Comparison of ENCODE assay signal across 18 cellular contexts in genomic region chr20:25191689-25192088, GRCh38.
"Had no signal": no experiment of that assay in that cellular context is flagged by ENCODE, and none has a peak within 500 bp of the region (broad histone marks: within the 10 kb centered on the region; RNA-seq: fewer than 3 reads in every experiment).

No MANE protein-coding gene starts in this region.

- FAIRE-seq: endometrium had no signal

- H3K27me3 ChIP-seq: colonic mucosa, uterus had no signal

- H3K4me1 ChIP-seq: colonic mucosa, uterus had no signal

- ATAC-seq: activated CD8-positive, alpha-beta memory T cell treated with anti-CD3 and anti-CD28 coated beads, Interleukin-2, amount 10 ng/mL, durations not matched to agents 7 days and 5 days; natural killer cell treated with Interleukin-12 subunit alpha and Interleukin-12 subunit beta and Interleukin-15 and Interleukin-18, amount 100 ng/mL, for 72 hours had no signal

- H3K9me3 ChIP-seq: colonic mucosa, tibial artery, uterus had no signal

- H3K27ac ChIP-seq: colonic mucosa, tibial artery, uterus had no signal

- H3K36me3 ChIP-seq: colonic mucosa, tibial artery, uterus had no signal

- H3K4me3 ChIP-seq: colonic mucosa, lung, tibial artery, uterus had no signal

- DNase-seq: activated CD4-positive, alpha-beta memory T cell treated with anti-CD3 and anti-CD28 coated beads, Interleukin-2, amount 10 ng/mL, durations not matched to agents 7 days and 5 days; activated CD4-positive, alpha-beta T cell treated with anti-CD3 and anti-CD28 coated beads for 48 hours; activated CD4-positive, CD25-positive, alpha-beta regulatory T cell; activated CD8-positive, alpha-beta memory T cell treated with anti-CD3 and anti-CD28 coated beads, Interleukin-2, amount 10 ng/mL, durations not matched to agents 7 days and 5 days; amygdala; colonic mucosa; posterior cingulate gyrus; stimulated activated CD4-positive, alpha-beta T cell treated with anti-CD3 and anti-CD28 coated beads, Interleukin-12 subunit alpha, Interleukin-12 subunit beta, amount 100 ng/mL, for 4 hours; stimulated activated CD4-positive, alpha-beta T cell treated with anti-CD3 and anti-CD28 coated beads, Interleukin-1b, Interleukin-23, amount 100 ng/mL, for 48 hours; stimulated activated CD8-positive, alpha-beta memory T cell treated with anti-CD3 and anti-CD28 coated beads, Interleukin-4, amount 100 ng/mL, for 48 hours; stimulated activated naive CD4-positive, alpha-beta T cell; T-helper 1 cell; T1000; tibial artery; uterus had no signal
